Comparison of ENCODE assay signal across 8 cellular contexts in the genomic region with DNA sequence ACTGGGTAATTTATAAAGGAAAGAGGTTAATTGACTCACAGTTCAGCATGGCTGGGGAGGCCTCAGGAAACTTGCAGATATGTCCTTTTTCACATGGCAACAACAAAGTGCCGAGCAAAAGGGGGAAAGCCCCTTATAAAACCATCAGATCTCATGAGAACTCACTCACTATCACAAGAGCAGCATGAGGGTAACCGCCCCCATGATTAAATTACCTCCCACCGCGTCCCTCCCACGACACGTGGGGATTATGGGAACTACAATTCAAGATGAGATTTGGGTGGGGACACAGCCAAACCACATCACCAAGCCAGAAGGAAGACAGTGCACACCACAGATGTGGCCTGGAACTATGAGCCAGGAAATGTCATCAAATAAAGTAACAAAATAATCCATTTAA.
A peak's percentile ranks its signal among the peaks of the same experiment; 100 is the strongest.
DNase-seq lines count a peak whose midpoint lies in the region; ATAC-seq and TF ChIP-seq lines count a peak whose summit lies in the region.
"Not testable (repeated sequence)": the region's sequence is repeated elsewhere in the genome, so short reads cannot be mapped to it uniquely, and the experiment has no call there.

No MANE protein-coding gene starts in this region.

- not testable (repeated sequence) for H3K27me3 ChIP-seq in CD8-positive, alpha-beta T cell (ENCODE audit: insufficient read depth, low read length)

- H3K4me1 ChIP-seq in CD8-positive, alpha-beta T cell (ENCODE audit: insufficient read depth, low read length) = peaks cover 45% of the 10 kb centered on the region

- not testable (repeated sequence) for H3K36me3 ChIP-seq in CD8-positive, alpha-beta T cell (ENCODE audit: insufficient read depth, low read length)

- peak; percentile 71 for ATAC-seq in CD8-positive, alpha-beta T cell
- ATAC-seq in activated B cell treated with CpG ODN at 0.5 μM for 24 hours (ENCODE audit: low read depth) = peak; percentile 77
- peak; percentile 78 for ATAC-seq in activated CD8-positive, alpha-beta T cell treated with anti-CD3 and anti-CD28 coated beads for 36 hours
- ATAC-seq in activated T-cell treated with anti-CD3 and anti-CD28 coated beads, Interleukin-2, amount 50 U/mL, for 72 hours (replicated peaks in 1 of 2) = peak; percentile 41 to 68

- H3K9me3 Mint-ChIP-seq in CD8-positive, alpha-beta T cell; activated B cell treated with CpG ODN at 0.5 μM for 24 hours; activated T-cell treated with anti-CD3 and anti-CD28 coated beads, Interleukin-2, amount 50 U/mL, for 72 hours: not testable (repeated sequence)
- peaks cover 10% of the 10 kb centered on the region for H3K9me3 Mint-ChIP-seq in activated CD8-positive, alpha-beta T cell treated with anti-CD3 and anti-CD28 coated beads for 36 hours

- H3K9me3 ChIP-seq in CD8-positive, alpha-beta T cell (ENCODE audit: low read length) = not testable (repeated sequence)

- POLR2A ChIA-PET in CD8-positive, alpha-beta T cell (lab: Charles Lee) = not testable (repeated sequence)
- POLR2A ChIA-PET in activated B cell treated with CpG ODN at 0.5 μM for 24 hours (lab: Charles Lee) = interaction anchor here (1.2 kb wide), 1 partner anchor 14 kb away, joined by 4 read pairs; no protein-coding TSS in a partner anchor
- POLR2A ChIA-PET in activated CD8-positive, alpha-beta T cell treated with anti-CD3 and anti-CD28 coated beads for 36 hours (lab: Charles Lee) = interaction anchor here (1.0 to 1.6 kb wide), 2 partner anchors 10 to 15 kb away, joined by 4 to 11 read pairs; no protein-coding TSS in a partner anchor

- H3K4me3 ChIP-seq in CD8-positive, alpha-beta T cell (ENCODE audit: low read depth, low read length) = not testable (repeated sequence)

- H3K36me3 Mint-ChIP-seq in CD8-positive, alpha-beta T cell; activated B cell treated with CpG ODN at 0.5 μM for 24 hours (ENCODE audit: low read depth); activated CD8-positive, alpha-beta T cell treated with anti-CD3 and anti-CD28 coated beads for 36 hours (ENCODE audit: low read depth): not testable (repeated sequence)
- peaks cover 6 to 12% of the 10 kb centered on the region in 2 donors for H3K36me3 Mint-ChIP-seq in activated T-cell treated with anti-CD3 and anti-CD28 coated beads, Interleukin-2, amount 50 U/mL, for 72 hours (ENCODE audit: insufficient read depth in 2 of 2)

- peak in 2 of 7 experiments; percentile 10 to 56 for DNase-seq in CD8-positive, alpha-beta T cell
- not testable (repeated sequence) for DNase-seq in activated B cell treated with CpG ODN at 0.5 μM for 24 hours
- peak; percentile 81 for DNase-seq in activated CD8-positive, alpha-beta T cell treated with anti-CD3 and anti-CD28 coated beads for 36 hours
- peak; percentile 32 to 46 for DNase-seq in activated T-cell treated with anti-CD3 and anti-CD28 coated beads, Interleukin-2, amount 50 U/mL, for 72 hours
- DNase-seq in activated naive CD8-positive, alpha-beta T cell treated with anti-CD3 and anti-CD28 coated beads, Interleukin-2, amount 50 U/mL, for 16 hours (ENCODE audit: low read depth, low spot score) = peak; percentile 24
- peak; percentile 46 for DNase-seq in stimulated activated CD4-positive, alpha-beta T cell treated with anti-CD3 and anti-CD28 coated beads, Interleukin-12 subunit alpha, Interleukin-12 subunit beta, amount 100 ng/mL, for 4 hours
- peak in 2 of 3 experiments; percentile 24 to 46 for DNase-seq in stimulated activated CD4-positive, alpha-beta T cell treated with anti-CD3 and anti-CD28 coated beads, TNF-alpha, amount 100 ng/mL, for 4 hours (ENCODE audit: low read depth in 3 of 3)
- DNase-seq in stimulated activated naive CD4-positive, alpha-beta T cell (lab: John Stamatoyannopoulos, UW) = peak in 4 of 6 experiments; percentile 1 to 34 (median 22)

- intact Hi-C loops in CD8-positive, alpha-beta T cell (cut with DNase I, micrococcal nuclease) = loop anchor here in 1 of 2 experiments (10.0 kb wide), 1 partner anchor 49 kb away; no protein-coding TSS in a partner anchor
- intact Hi-C loops in activated B cell treated with CpG ODN at 0.5 μM for 24 hours (cut with micrococcal nuclease) = loop anchor here (2.0 to 5.0 kb wide), 2 partner anchors 15 to 294 kb away; partner anchors contain the start of gene FOXO1
- intact Hi-C loops in activated CD8-positive, alpha-beta T cell treated with anti-CD3 and anti-CD28 coated beads for 36 hours (cut with micrococcal nuclease) = not testable (repeated sequence)

- not testable (repeated sequence) for H3K27ac ChIP-seq in CD8-positive, alpha-beta T cell (ENCODE audit: low read depth, low read length)

- TF ChIP-seq CTCF in CD8-positive, alpha-beta T cell (IDR thresholded peaks at IDR 0.05); activated B cell treated with CpG ODN at 0.5 μM for 24 hours (IDR thresholded peaks at IDR 0.05); activated CD8-positive, alpha-beta T cell treated with anti-CD3 and anti-CD28 coated beads for 36 hours (IDR thresholded peaks at IDR 0.05): not testable (repeated sequence)

- H3K4me1 Mint-ChIP-seq in CD8-positive, alpha-beta T cell (ENCODE audit: low read depth) = peaks cover 66% of the 10 kb centered on the region
- peaks cover 34% of the 10 kb centered on the region for H3K4me1 Mint-ChIP-seq in activated B cell treated with CpG ODN at 0.5 μM for 24 hours
- H3K4me1 Mint-ChIP-seq in activated CD8-positive, alpha-beta T cell treated with anti-CD3 and anti-CD28 coated beads for 36 hours (ENCODE audit: low read depth) = peaks cover 54% of the 10 kb centered on the region
- peaks cover 78% of the 10 kb centered on the region for H3K4me1 Mint-ChIP-seq in activated T-cell treated with anti-CD3 and anti-CD28 coated beads, Interleukin-2, amount 50 U/mL, for 72 hours (ENCODE audit: low read depth)

- CTCF ChIA-PET in CD8-positive, alpha-beta T cell (lab: Charles Lee); activated B cell treated with CpG ODN at 0.5 μM for 24 hours (lab: Charles Lee); activated CD8-positive, alpha-beta T cell treated with anti-CD3 and anti-CD28 coated beads for 36 hours (lab: Charles Lee): not testable (repeated sequence)

- peak overlapping the region; percentile 9 for H3K4me3 Mint-ChIP-seq in CD8-positive, alpha-beta T cell
- not testable (repeated sequence) for H3K4me3 Mint-ChIP-seq in activated B cell treated with CpG ODN at 0.5 μM for 24 hours; activated CD8-positive, alpha-beta T cell treated with anti-CD3 and anti-CD28 coated beads for 36 hours
- H3K4me3 Mint-ChIP-seq in activated T-cell treated with anti-CD3 and anti-CD28 coated beads, Interleukin-2, amount 50 U/mL, for 72 hours = peak overlapping the region; percentile 5 to 37

- H3K27me3 Mint-ChIP-seq in CD8-positive, alpha-beta T cell (ENCODE audit: low read depth); activated B cell treated with CpG ODN at 0.5 μM for 24 hours; activated CD8-positive, alpha-beta T cell treated with anti-CD3 and anti-CD28 coated beads for 36 hours; activated T-cell treated with anti-CD3 and anti-CD28 coated beads, Interleukin-2, amount 50 U/mL, for 72 hours (ENCODE audit: low read depth): not testable (repeated sequence)

- peak overlapping the region; percentile 52 for H3K27ac Mint-ChIP-seq in CD8-positive, alpha-beta T cell
- H3K27ac Mint-ChIP-seq in activated B cell treated with CpG ODN at 0.5 μM for 24 hours = peak overlapping the region; percentile 57
- peak overlapping the region; percentile 63 for H3K27ac Mint-ChIP-seq in activated CD8-positive, alpha-beta T cell treated with anti-CD3 and anti-CD28 coated beads for 36 hours
- peak overlapping the region; percentile 38 for H3K27ac Mint-ChIP-seq in activated T-cell treated with anti-CD3 and anti-CD28 coated beads, Interleukin-2, amount 50 U/mL, for 72 hours
